ENCODE assay signal across 9 cellular contexts in the genomic region with DNA sequence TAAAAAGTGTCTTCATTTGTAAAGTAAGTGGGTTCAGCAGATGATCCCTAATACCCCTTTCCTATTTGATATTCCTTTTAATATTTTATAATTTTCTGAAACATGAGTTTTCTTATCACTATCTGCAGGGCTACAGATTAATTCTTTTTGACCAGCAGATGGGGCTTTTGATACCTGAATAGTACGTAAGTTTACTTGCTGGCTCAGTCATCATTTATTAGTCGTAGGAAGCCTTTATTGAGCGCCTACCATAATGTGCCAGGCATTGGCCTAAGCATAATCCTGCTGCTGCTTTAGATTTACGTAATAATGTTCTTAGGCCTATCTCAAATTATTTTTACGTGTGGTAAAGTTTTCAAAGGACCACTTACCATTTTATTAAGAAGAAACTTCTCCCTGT. TPM values are rescaled to one million over a fixed set of nuclear protein-coding genes. Genes with fewer than 3 reads are reported as not detected.
DNase-seq lines count a peak whose midpoint lies in the region; ATAC-seq and TF ChIP-seq lines count a peak whose summit lies in the region.
"Had no signal": no experiment of that assay in that cellular context is flagged by ENCODE, and none has a peak within 500 bp of the region (broad histone marks: within the 10 kb centered on the region; RNA-seq: fewer than 3 reads in every experiment).

No MANE protein-coding gene starts in this region.

- intact Hi-C loops in sigmoid colon (cut with DNase I), result loop anchor here (10.0 kb wide), 1 partner anchor 721 kb away; no protein-coding TSS in a partner anchor

- DNase-seq in SIG-M5 treated with dmso at 0.1 percent for 504 hours (lab: John Stamatoyannopoulos, UW; ENCODE audit: unreplicated experiment), result peak; percentile 9
- no peak for DNase-seq in SIG-M5 (lab: John Stamatoyannopoulos, UW)
- peak; percentile 53 for DNase-seq in OCI-M1 (lab: John Stamatoyannopoulos, UW)
- DNase-seq in fibroblast of the aortic adventitia (ENCODE audit: low read depth), result peak; percentile 52
- DNase-seq in thoracic aorta (ENCODE audit: low spot score), result no peak
- no peak for DNase-seq in sigmoid colon
- no peak for DNase-seq in stimulated activated CD4-positive, alpha-beta T cell treated with anti-CD3 and anti-CD28 coated beads, Interleukin-12 subunit alpha, Interleukin-12 subunit beta, amount 100 ng/mL, for 4 hours

- H3K4me3 ChIP-seq in fibroblast of the aortic adventitia (ENCODE audit: low read depth, low read length) (no peak overlapping the region), thoracic aorta (no peak overlapping the region), sigmoid colon (no peak overlapping the region)

- H3K27me3 ChIP-seq in thoracic aorta (replicated peaks; ENCODE audit: insufficient read depth) (no peaks in the 10 kb centered on the region), sigmoid colon (no peaks in the 10 kb centered on the region)

- ATAC-seq in thoracic aorta (ENCODE audit: insufficient number of reproducible peaks, low FRiP score, low read depth) (no peak), HG03457 (IDR thresholded peaks at IDR 0.05; ENCODE audit: unreplicated experiment) (no peak)

- no peaks in the 10 kb centered on the region for H3K4me1 ChIP-seq in thoracic aorta (ENCODE audit: control insufficient read depth in 1 of 2, low read depth in 2 of 2)
- no peaks in the 10 kb centered on the region for H3K4me1 ChIP-seq in sigmoid colon

- H3K27ac ChIP-seq in thoracic aorta (no peak overlapping the region), sigmoid colon (no peak overlapping the region)
- H3K27ac ChIP-seq: HL-60 had no signal

- TF ChIP-seq POLR2A in sigmoid colon (IDR thresholded peaks at IDR 0.05), result no peak

- TF ChIP-seq CTCF in fibroblast of the aortic adventitia (IDR thresholded peaks at IDR 0.05; ENCODE audit: insufficient read depth, low read length) (peak; percentile 39), thoracic aorta (IDR thresholded peaks at IDR 0.05) (peak; percentile 20), sigmoid colon (IDR thresholded peaks at IDR 0.05) (peak in 1 of 4 experiments; percentile 8)

- H3K36me3 ChIP-seq in thoracic aorta (no peaks in the 10 kb centered on the region), sigmoid colon (no peaks in the 10 kb centered on the region)

- TF ChIP-seq EP300 in sigmoid colon (IDR thresholded peaks at IDR 0.05), result no peak

- 25 to 32% methylated on average over 5 of the region's 5 CpGs for WGBS in sigmoid colon, 2 donors

- H3K9me3 ChIP-seq in thoracic aorta (no peaks in the 10 kb centered on the region), sigmoid colon (no peaks in the 10 kb centered on the region)

RNA-seq across cellular contexts. Expression of a gene that starts 33.1 kb away (rescaled TPM):
- 186 and 331 TPM in 2 replicates for total RNA-seq in fibroblast of the aortic adventitia (ENCODE audit: low replicate concordance)
- 10 to 100 TPM; 56.2 to 77.2 TPM for total RNA-seq in thoracic aorta
- 10 to 100 TPM; 52.6 to 80.4 (median 75.4) TPM for total RNA-seq in sigmoid colon
- polyA plus RNA-seq in sigmoid colon, result 100 to 1,000 TPM in 1 of 3 donors, 10 to 100 TPM in 2; 79.8 to 142 (median 85.9) TPM

Comparison
In these comparisons a context has a peak if more than half of its experiments do, and no peak if none do; other contexts are left out.
1. DNase-seq: peak in SIG-M5 treated with dmso at 0.1 percent for 504 hours (single experiment), OCI-M1 (single experiment) and fibroblast of the aortic adventitia (single experiment); none in SIG-M5 (single experiment), thoracic aorta (single experiment), sigmoid colon (single experiment) and stimulated activated CD4-positive, alpha-beta T cell treated with anti-CD3 and anti-CD28 coated beads, Interleukin-12 subunit alpha, Interleukin-12 subunit beta, amount 100 ng/mL, for 4 hours (single experiment).